8 cellular contexts compared by ENCODE assay signal in the genomic region with DNA sequence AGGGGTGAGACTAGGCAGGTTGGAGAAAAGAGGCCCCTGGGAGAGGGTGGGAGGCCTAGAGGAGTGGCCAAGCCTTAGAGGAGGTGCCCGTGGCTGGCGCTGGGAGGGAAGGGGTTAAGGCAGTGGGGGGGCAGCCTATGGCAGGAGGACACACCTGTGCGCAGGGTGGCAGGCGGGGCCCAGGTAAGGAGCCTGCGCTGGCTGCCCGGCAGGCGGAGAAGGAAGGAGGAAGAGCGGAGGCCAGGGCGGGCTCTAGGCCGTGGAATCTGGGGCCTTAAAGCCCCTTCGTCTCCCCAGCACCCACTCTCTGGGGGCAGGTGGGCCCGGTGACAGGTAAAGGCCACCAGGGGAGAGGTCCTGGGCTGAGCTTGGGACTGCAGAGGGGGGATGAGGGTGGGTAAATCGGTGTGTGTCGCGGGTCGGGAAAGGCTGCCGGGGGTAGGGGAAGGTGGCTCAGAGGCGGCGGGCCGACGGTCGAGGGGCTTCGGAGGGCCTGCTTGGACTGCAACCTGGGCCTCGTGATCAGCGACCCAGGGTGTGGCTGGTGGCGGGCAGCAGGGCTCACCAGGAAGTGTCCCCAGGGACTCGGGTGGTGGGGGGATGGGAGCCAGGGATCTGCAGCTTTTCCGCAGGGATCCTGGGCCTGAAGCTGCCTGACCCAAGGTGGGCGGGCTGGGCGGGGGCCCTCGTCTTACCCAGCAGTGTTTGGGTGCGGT. TPM values are rescaled to one million over a fixed set of nuclear protein-coding genes. Genes with fewer than 3 reads are reported as not detected.
A peak's percentile ranks its signal among the peaks of the same experiment; 100 is the strongest.
DNase-seq lines count a peak whose midpoint lies in the region; ATAC-seq and TF ChIP-seq lines count a peak whose summit lies in the region.

No MANE protein-coding gene starts in this region.

- H3K27me3 ChIP-seq in DND-41 (ENCODE audit: insufficient read depth, low read length, poor library complexity) (no peaks in the 10 kb centered on the region), parathyroid adenoma (ENCODE audit: control insufficient read depth, insufficient read depth, low read length) (no peaks in the 10 kb centered on the region)

- CTCF ChIA-PET in HEK293T (lab: Yijun Ruan, JAX) = interaction anchor here (0.7 to 2.7 kb wide), 8 partner anchors 9 to 148 kb away, joined by 3 to 47 read pairs (median 6); a partner anchor contains a TSS

- H3K4me3 Mint-ChIP-seq in effector memory CD8-positive, alpha-beta T cell = no peak overlapping the region

- POLR2A ChIA-PET in HEK293T (lab: Yijun Ruan, JAX) = interaction anchor here (0.8 to 13.3 kb wide), 10 partner anchors 17 to 111 kb away, joined by 3 to 450 read pairs (median 8); a partner anchor contains a TSS

- peaks cover 4% of the 10 kb centered on the region; the same call in 1 of the 2 replicates for H4K20me1 ChIP-seq in DND-41 (ENCODE audit: insufficient read depth, low read length)

- H3K27ac Mint-ChIP-seq in effector memory CD8-positive, alpha-beta T cell = peak overlapping the region; percentile 99

- peaks cover 26% of the 10 kb centered on the region for H3K4me1 ChIP-seq in DND-41 (ENCODE audit: insufficient read depth, low read length)
- peaks cover 21% of the 10 kb centered on the region for H3K4me1 ChIP-seq in parathyroid adenoma

- H3K9ac ChIP-seq in DND-41 (ENCODE audit: low read depth, low read length) = no peak overlapping the region
- H3K9ac ChIP-seq in parathyroid adenoma = peak overlapping the region; percentile 100

- no peak overlapping the region for H3K27ac ChIP-seq in DND-41 (ENCODE audit: low read length)
- H3K27ac ChIP-seq in parathyroid adenoma = peak overlapping the region; percentile 98

- ATAC-seq in DND-41 (ENCODE audit: insufficient read depth, low read depth) = no peak
- no peak for ATAC-seq in effector memory CD8-positive, alpha-beta T cell (replicated peaks)

- peaks cover 65% of the 10 kb centered on the region for H3K36me3 Mint-ChIP-seq in effector memory CD8-positive, alpha-beta T cell (ENCODE audit: insufficient read depth)

- H3K79me2 ChIP-seq in DND-41 (ENCODE audit: insufficient read depth, low read length) (peaks cover 6% of the 10 kb centered on the region), parathyroid adenoma (peaks cover 42% of the 10 kb centered on the region)

- TF ChIP-seq CTCF in DND-41 (IDR thresholded peaks at IDR 0.05; ENCODE audit: borderline replicate concordance, extremely low read depth, low read length, poor library complexity, severe bottlenecking) (no peak), parathyroid adenoma (IDR thresholded peaks at IDR 0.05) (no peak)

- H2AFZ ChIP-seq in DND-41 (ENCODE audit: low read depth, low read length) (no peak overlapping the region), parathyroid adenoma (peak overlapping the region; percentile 94)

- H3K9me3 ChIP-seq in DND-41 (ENCODE audit: insufficient read depth, low read length, severe bottlenecking) (no peaks in the 10 kb centered on the region), parathyroid adenoma (ENCODE audit: control insufficient read depth, low read length) (no peaks in the 10 kb centered on the region)

- no peaks in the 10 kb centered on the region for H3K9me3 Mint-ChIP-seq in effector memory CD8-positive, alpha-beta T cell

- peaks cover 44 to 47% of the 10 kb centered on the region in 2 donors for H3K4me1 Mint-ChIP-seq in effector memory CD8-positive, alpha-beta T cell (ENCODE audit: low read depth in 2 of 2)

- DNase-seq in DND-41 (peak; percentile 5), NCI-H2081 treated with DMSO at 0.1 percent for 48 hours (lab: John Stamatoyannopoulos, UW) (peak; percentile 54), inferior parietal cortex (ENCODE audit: extremely low spot score) (no peak), D341Med (ENCODE audit: low spot score) (no peak), G401 (ENCODE audit: low spot score) (no peak), HEK293T (ENCODE audit: extremely low spot score) (no peak)
- no peak for DNase-seq in effector memory CD8-positive, alpha-beta T cell

- H3K36me3 ChIP-seq in DND-41 (ENCODE audit: insufficient read depth, low read length) (peaks cover 39% of the 10 kb centered on the region), parathyroid adenoma (ENCODE audit: control insufficient read depth, insufficient read depth, low read length) (no peaks in the 10 kb centered on the region)

- in situ Hi-C loops in G401 (cut with HindIII; ENCODE audit: low sequenced_read_pairs) = no loop called here

- H3K4me2 ChIP-seq in DND-41 (ENCODE audit: insufficient read depth, low read length) (no peak overlapping the region), parathyroid adenoma (ENCODE audit: low read length) (peak overlapping the region; percentile 97)

- no peak overlapping the region for H3K4me3 ChIP-seq in DND-41 (ENCODE audit: low read depth in 1 of 2, low read length in 2 of 2)
- peak overlapping the region; percentile 99 for H3K4me3 ChIP-seq in parathyroid adenoma (ENCODE audit: low read depth, low read length)

- H3K27me3 Mint-ChIP-seq in effector memory CD8-positive, alpha-beta T cell = no peaks in the 10 kb centered on the region

TF ChIP-seq in HEK293T, 16 proteins besides CTCF, POLR2A, EP300 and RAD21:
- TF ChIP-seq ELF4 (IDR thresholded peaks at IDR 0.05) = no peak
- TF ChIP-seq L3MBTL2 (conservative IDR thresholded peaks at IDR 0.05) = no peak
- TF ChIP-seq FOXA1 (IDR thresholded peaks at IDR 0.05) = no peak
- TF ChIP-seq FOXK2 (IDR thresholded peaks at IDR 0.05) = no peak
- TF ChIP-seq, protein P1, sequence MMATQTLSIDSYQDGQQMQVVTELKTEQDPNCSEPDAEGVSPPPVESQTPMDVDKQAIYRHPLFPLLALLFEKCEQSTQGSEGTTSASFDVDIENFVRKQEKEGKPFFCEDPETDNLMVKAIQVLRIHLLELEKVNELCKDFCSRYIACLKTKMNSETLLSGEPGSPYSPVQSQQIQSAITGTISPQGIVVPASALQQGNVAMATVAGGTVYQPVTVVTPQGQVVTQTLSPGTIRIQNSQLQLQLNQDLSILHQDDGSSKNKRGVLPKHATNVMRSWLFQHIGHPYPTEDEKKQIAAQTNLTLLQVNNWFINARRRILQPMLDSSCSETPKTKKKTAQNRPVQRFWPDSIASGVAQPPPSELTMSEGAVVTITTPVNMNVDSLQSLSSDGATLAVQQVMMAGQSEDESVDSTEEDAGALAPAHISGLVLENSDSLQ (IDR thresholded peaks at IDR 0.05) = no peak
- TF ChIP-seq SUZ12 (IDR thresholded peaks at IDR 0.05) = no peak
- no peak for TF ChIP-seq CTBP1 (IDR thresholded peaks at IDR 0.05; ENCODE audit: borderline replicate concordance)
- TF ChIP-seq SP1 (IDR thresholded peaks at IDR 0.05) = no peak
- no peak for TF ChIP-seq ARNT (IDR thresholded peaks at IDR 0.05)
- no peak for TF ChIP-seq HDGF (IDR thresholded peaks at IDR 0.05; ENCODE audit: borderline replicate concordance)
- no peak for TF ChIP-seq LEF1 (IDR thresholded peaks at IDR 0.05; ENCODE audit: borderline replicate concordance)
- no peak for TF ChIP-seq TARDBP (IDR thresholded peaks at IDR 0.05)
- no peak for TF ChIP-seq NFRKB (IDR thresholded peaks at IDR 0.05)
- TF ChIP-seq FOXM1 (IDR thresholded peaks at IDR 0.05; ENCODE audit: borderline replicate concordance) = no peak

RNA-seq across cellular contexts. Expression of a gene that starts 7.3 kb away (rescaled TPM):
- total RNA-seq in G401 (2014; rRNA removed; shearing (Covaris generic)) = 667 and 679 TPM in 2 replicates

RNA-seq across cellular contexts. Expression of a gene that starts 7.5 kb away (rescaled TPM):
- 76.4 and 83.4 TPM in 2 replicates for total RNA-seq in G401 (2014; rRNA removed; shearing (Covaris generic))

RNA-seq across cellular contexts. Expression of a gene that starts 12.0 kb away (rescaled TPM):
- 12.1 and 16.6 TPM in 2 replicates for total RNA-seq in G401 (2014; rRNA removed; shearing (Covaris generic))

RNA-seq across cellular contexts. Expression of a gene that starts 19.4 kb away (rescaled TPM):
- 88.1 and 132 TPM in 2 replicates for total RNA-seq in G401 (2014; rRNA removed; shearing (Covaris generic))

RNA-seq across cellular contexts. Expression of a gene that starts 19.6 kb away (rescaled TPM):
- not detected in 2 replicates for total RNA-seq in G401 (2014; rRNA removed; shearing (Covaris generic))

Comparison
In these comparisons a context has a peak if more than half of its experiments do, and no peak if none do; other contexts are left out.
1. DNase-seq: peak in DND-41 (single experiment) and NCI-H2081 treated with DMSO at 0.1 percent for 48 hours (single experiment); none in effector memory CD8-positive, alpha-beta T cell (0 of 3), inferior parietal cortex (single experiment), D341Med (single experiment), G401 (single experiment) and HEK293T (single experiment).